ENCODE assay signal across 13 cellular contexts in the genomic region with DNA sequence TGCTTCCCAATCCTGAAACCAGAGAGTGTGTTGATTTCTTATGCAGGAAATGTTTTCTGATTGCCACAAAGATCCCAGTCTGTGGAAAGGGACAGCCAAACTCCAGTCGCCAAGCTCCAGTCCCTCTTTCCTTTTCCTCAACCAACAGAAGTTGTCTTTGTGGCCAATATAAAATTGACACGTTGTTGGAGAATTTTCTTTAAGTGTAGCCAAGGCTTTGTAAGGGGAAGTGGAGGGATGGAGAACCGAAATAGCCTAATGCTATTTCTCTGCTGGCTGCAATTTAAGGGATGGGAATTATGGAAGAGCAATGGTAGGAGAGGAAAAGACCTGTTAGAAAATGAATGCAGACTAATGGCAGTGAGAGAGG. TPM values are rescaled to one million over a fixed set of nuclear protein-coding genes. Genes with fewer than 3 reads are reported as not detected.
DNase-seq lines count a peak whose midpoint lies in the region; ATAC-seq, FAIRE-seq and TF ChIP-seq lines count a peak whose summit lies in the region.
"Had no signal": no experiment of that assay in that cellular context is flagged by ENCODE, and none has a peak within 500 bp of the region (broad histone marks: within the 10 kb centered on the region; RNA-seq: fewer than 3 reads in every experiment).

No MANE protein-coding gene starts in this region.

- no peak overlapping the region for H2BK15ac ChIP-seq in mesendoderm (replicated peaks; ENCODE audit: low read depth)

- H2AK5ac ChIP-seq in mesendoderm (ENCODE audit: low read length), result no peak overlapping the region

- H2BK5ac ChIP-seq in mesendoderm (ENCODE audit: low read length), result no peak overlapping the region

- no peak overlapping the region for H3K4ac ChIP-seq in mesendoderm (ENCODE audit: low read depth, low read length)

- H3K56ac ChIP-seq in mesendoderm (ENCODE audit: low read length), result no peak overlapping the region

- H3K23ac ChIP-seq in mesendoderm (ENCODE audit: low read length), result no peak overlapping the region

- H3K4me2 ChIP-seq in mesendoderm (ENCODE audit: low read length), result no peak overlapping the region

- ATAC-seq in HG02884 (IDR thresholded peaks at IDR 0.05; ENCODE audit: unreplicated experiment), result no peak
- ATAC-seq: activated T-helper 17 cell treated with anti-CD3 and anti-CD28 coated beads, Interleukin-2, amount 50 U/mL, for 72 hours; foreskin keratinocyte; SK-N-SH treated with all-trans-retinoic acid at 6 μM for 48 hours had no signal

- H3K27me3 Mint-ChIP-seq in type B pancreatic cell, result peaks cover 60% of the 10 kb centered on the region

- H3K9me3 ChIP-seq in SK-N-MC (ENCODE audit: low read depth, low read length) (no peaks in the 10 kb centered on the region), esophagus squamous epithelium (no peaks in the 10 kb centered on the region)

- H3K79me1 ChIP-seq in mesendoderm (ENCODE audit: low read length), result no peaks in the 10 kb centered on the region

- no peak for TF ChIP-seq POLR2A in esophagus squamous epithelium (IDR thresholded peaks at IDR 0.05)

- no peak overlapping the region for H3K18ac ChIP-seq in mesendoderm (ENCODE audit: low read length)

- H3K9ac ChIP-seq in SK-N-MC (ENCODE audit: insufficient read length) (peak overlapping the region; percentile 65), mesendoderm (ENCODE audit: low read length) (no peak overlapping the region)

- H3K27me3 ChIP-seq in esophagus squamous epithelium (peaks cover 0 to 52% (median 1%) of the 10 kb centered on the region in 4 donors), mesendoderm (ENCODE audit: insufficient read depth, low read length, poor library complexity) (peaks cover 5% of the 10 kb centered on the region)

- H2BK120ac ChIP-seq in mesendoderm (ENCODE audit: low read depth, low read length), result no peak overlapping the region

- FAIRE-seq in frontal cortex (lab: Jason Lieb, UNC), result no peak

- H3K4me3 Mint-ChIP-seq in type B pancreatic cell, result peak overlapping the region; percentile 74
- H3K4me3 Mint-ChIP-seq: activated T-helper 17 cell treated with anti-CD3 and anti-CD28 coated beads, Interleukin-2, amount 50 U/mL, for 72 hours had no signal

- no peak overlapping the region for H3K27ac Mint-ChIP-seq in type B pancreatic cell
- H3K27ac Mint-ChIP-seq: activated T-helper 17 cell treated with anti-CD3 and anti-CD28 coated beads, Interleukin-2, amount 50 U/mL, for 72 hours had no signal

- H3K4me3 ChIP-seq in SK-N-MC (peak overlapping the region; percentile 78), esophagus squamous epithelium (peak overlapping the region in 3 of 4 donors; percentile 20 to 44 (median 31)), mesendoderm (ENCODE audit: low read length) (no peak overlapping the region)

- no peaks in the 10 kb centered on the region for H3K79me2 ChIP-seq in mesendoderm (ENCODE audit: control insufficient read depth, insufficient read depth, low read length)

- no peaks in the 10 kb centered on the region; the same call in 1 of the 2 replicates for H3K36me3 ChIP-seq in SK-N-MC (ENCODE audit: insufficient read depth, low read length)
- no peaks in the 10 kb centered on the region for H3K36me3 ChIP-seq in esophagus squamous epithelium
- no peaks in the 10 kb centered on the region for H3K36me3 ChIP-seq in mesendoderm (ENCODE audit: control insufficient read depth, insufficient read depth, low read length)

- H4K5ac ChIP-seq in mesendoderm (ENCODE audit: low read length), result no peak overlapping the region

- DNase-seq in SK-N-MC (ENCODE audit: low read depth, low spot score), result no peak
- DNase-seq in esophagus squamous epithelium (lab: John Stamatoyannopoulos, UW), result no peak
- DNase-seq in mesendoderm, result peak; percentile 7
- no peak for DNase-seq in type B pancreatic cell (ENCODE audit: extremely low spot score, unreplicated experiment)
- DNase-seq in frontal cortex (ENCODE audit: low spot score in 2 of 2), result no peak
- DNase-seq in T-helper 9 cell, result no peak
- DNase-seq in HuH-7 (ENCODE audit: low spot score), result no peak
- DNase-seq: DND-41, foreskin keratinocyte, NCI-H524 treated with DMSO at 0.1 percent for 48 hours had no signal

- intact Hi-C loops in esophagus squamous epithelium (cut with DNase I), result no loop called here

- TF ChIP-seq CTCF in esophagus squamous epithelium (IDR thresholded peaks at IDR 0.05) (no peak), type B pancreatic cell (conservative IDR thresholded peaks at IDR 0.05) (no peak)

- peaks cover 23% of the 10 kb centered on the region for H3K4me1 Mint-ChIP-seq in type B pancreatic cell (ENCODE audit: unreplicated experiment)

- H3K36me3 Mint-ChIP-seq in type B pancreatic cell, result no peaks in the 10 kb centered on the region

- peak overlapping the region; percentile 86 for H3K27ac ChIP-seq in SK-N-MC
- H3K27ac ChIP-seq in esophagus squamous epithelium, result peak overlapping the region in 2 of 4 donors; percentile 10 to 35
- no peak overlapping the region for H3K27ac ChIP-seq in mesendoderm (ENCODE audit: low read depth, low read length)
- H3K27ac ChIP-seq: foreskin keratinocyte had no signal

- no peaks in the 10 kb centered on the region for H3K9me3 Mint-ChIP-seq in type B pancreatic cell
- H3K9me3 Mint-ChIP-seq: activated T-helper 17 cell treated with anti-CD3 and anti-CD28 coated beads, Interleukin-2, amount 50 U/mL, for 72 hours had no signal

- no peak overlapping the region for H4K8ac ChIP-seq in mesendoderm (ENCODE audit: low read depth, low read length)

- H3K4me1 ChIP-seq in esophagus squamous epithelium, result peaks cover 2 to 22% (median 6%) of the 10 kb centered on the region in 3 donors
- H3K4me1 ChIP-seq in mesendoderm (ENCODE audit: control insufficient read depth, low read depth, low read length), result no peaks in the 10 kb centered on the region
- H3K4me1 ChIP-seq: foreskin keratinocyte had no signal

- WGBS in esophagus squamous epithelium, 2 donors, result 7 to 11% methylated on average over 3 of the region's 3 CpGs
- WGBS in mesendoderm (ENCODE audit: extremely low coverage, insufficient coverage, low lambda C conversion rate), result no CpG with 5 or more reads among the region's 3 CpGs

RNA-seq across cellular contexts. Expression of a gene that starts 5.4 kb away (rescaled TPM):
- total RNA-seq in esophagus squamous epithelium (1 to 10 TPM in 1 of 4 donors, under 1 TPM in 3; 0.04 to 1.1 (median 0.32) TPM), type B pancreatic cell (ENCODE audit: low replicate concordance) (0.55 and 2.0 TPM in 2 replicates), frontal cortex (158 TPM)
- polyA plus RNA-seq in mesendoderm (2013, experiment 1 of 2), result 0.08 TPM
- 0.08 TPM for polyA plus RNA-seq in mesendoderm (2013, experiment 2 of 2)
- total RNA-seq: foreskin keratinocyte had no signal
- polyA plus RNA-seq: foreskin keratinocyte had no signal

Comparison
In these comparisons a context has a peak if more than half of its experiments do, and no peak if none do; other contexts are left out.
1. RNA of a gene that starts 5.4 kb away (total RNA-seq): 158 TPM in frontal cortex (single experiment); 0.55 to 2.0 TPM in type B pancreatic cell and 0.04 to 1.1 TPM in esophagus squamous epithelium; every median in the first group is over 10 times any median in the second.